ENCODE assay signal across 25 cellular contexts in genomic region chr10:61389887-61390286, GRCh38.
DNase-seq lines count a peak whose midpoint lies in the region; ATAC-seq and TF ChIP-seq lines count a peak whose summit lies in the region.
"Had no signal": no experiment of that assay in that cellular context is flagged by ENCODE, and none has a peak within 500 bp of the region (broad histone marks: within the 10 kb centered on the region; RNA-seq: fewer than 3 reads in every experiment).

No MANE protein-coding gene starts in this region.

- H3K36me3 ChIP-seq in spleen, result no peaks in the 10 kb centered on the region
- H3K36me3 ChIP-seq: BE2C, transverse colon had no signal

- peaks cover 0 to 13% (median 0%) of the 10 kb centered on the region in 6 donors for H3K4me1 ChIP-seq in spleen
- H3K4me1 ChIP-seq: BE2C, transverse colon had no signal

- H3K9me3 ChIP-seq in spleen, result peaks cover 0 to 4% (median 0%) of the 10 kb centered on the region in 8 donors
- H3K9me3 ChIP-seq: BE2C, transverse colon had no signal

- no peak for TF ChIP-seq POLR2A in spleen (IDR thresholded peaks at IDR 0.05)

- H3K27me3 ChIP-seq in spleen (replicated peaks in 1 of 7), result no peaks in the 10 kb centered on the region
- H3K27me3 ChIP-seq: BE2C, transverse colon had no signal

- H3K4me3 Mint-ChIP-seq in dendritic cell treated with granulocyte-macrophage colony-stimulating factor and Interleukin-4, amounts not matched to agents 40 ng/mL and 50 ng/mL, for 4 days, result no peak overlapping the region
- no peak overlapping the region for H3K4me3 Mint-ChIP-seq in activated T-cell treated with anti-CD3 and anti-CD28 coated beads, Interleukin-2, amount 50 U/mL, for 72 hours
- H3K4me3 Mint-ChIP-seq in activated CD4-positive, alpha-beta T cell treated with anti-CD3 and anti-CD28 coated beads, Interleukin-2, amount 10 ng/mL, durations not matched to agents 24 days and 14 days, result no peak overlapping the region
- H3K4me3 Mint-ChIP-seq: activated naive CD8-positive, alpha-beta T cell treated with anti-CD3 and anti-CD28 coated beads, Interleukin-2, amount 50 U/mL, for 24 hours; activated T-cell treated with anti-CD3 and anti-CD28 coated beads, Interleukin-2, amount 50 U/mL, for 24 hours; nephron had no signal

- intact Hi-C loops in Right ventricle myocardium superior (cut with DNase I) (no loop called here), cardiac septum (cut with DNase I) (no loop called here), spleen (cut with DNase I; ENCODE audit: low total_unique reads) (no loop called here)
- intact Hi-C loops in dendritic cell treated with granulocyte-macrophage colony-stimulating factor and Interleukin-4, amounts not matched to agents 40 ng/mL and 50 ng/mL, for 4 days (cut with micrococcal nuclease), result loop anchor here (1.0 to 2.0 kb wide), 2 partner anchors 97 to 103 kb away; no protein-coding TSS in a partner anchor
- intact Hi-C loops in activated CD4-positive, alpha-beta T cell treated with anti-CD3 and anti-CD28 coated beads, Interleukin-2, amount 10 ng/mL, durations not matched to agents 24 days and 14 days (cut with micrococcal nuclease), result no loop called here

- TF ChIP-seq CTCF in spleen (IDR thresholded peaks at IDR 0.05 in 8 of 11, conservative IDR thresholded peaks at IDR 0.05 in 3 of 11), result no peak

- peak; percentile 61 for ATAC-seq in Right ventricle myocardium superior (ENCODE audit: poor library complexity)
- ATAC-seq in activated T-cell treated with anti-CD3 and anti-CD28 coated beads, Interleukin-2, amount 50 U/mL, for 72 hours (replicated peaks in 1 of 2), result no peak
- ATAC-seq: activated naive CD8-positive, alpha-beta T cell treated with anti-CD3 and anti-CD28 coated beads, Interleukin-2, amount 50 U/mL, for 24 hours; left lobe of liver had no signal

- no peak for DNase-seq in Right ventricle myocardium superior
- no peak for DNase-seq in cardiac septum (ENCODE audit: low spot score)
- peak; percentile 93 for DNase-seq in MV-4-11 (lab: John Stamatoyannopoulos, UW)
- no peak for DNase-seq in spleen
- DNase-seq in activated T-cell treated with anti-CD3 and anti-CD28 coated beads, Interleukin-2, amount 50 U/mL, for 72 hours, result no peak
- DNase-seq in activated CD4-positive, alpha-beta T cell treated with anti-CD3 and anti-CD28 coated beads, Interleukin-2, amount 10 ng/mL, durations not matched to agents 24 days and 14 days, result no peak
- no peak for DNase-seq in HK-2 (ENCODE audit: unreplicated experiment)
- DNase-seq: activated CD4-positive, alpha-beta T cell treated with anti-CD3 and anti-CD28 coated beads for 4 hours; activated gamma-delta T cell treated with Interleukin-2 at 50 U/mL for 16 hours; activated naive CD8-positive, alpha-beta T cell treated with anti-CD3 and anti-CD28 coated beads, Interleukin-2, amount 50 U/mL, for 24 hours; activated T-cell treated with anti-CD3 and anti-CD28 coated beads, Interleukin-2, amount 50 U/mL, for 24 hours; BE2C; cerebellar nuclear complex; DMS79 treated with DMSO at 0.1 percent for 48 hours; GOT3; Karpas-422; NCI-H1092; NCI-H187 treated with DMSO at 0.1 percent for 48 hours; NCI-H526 treated with DMSO at 0.1 percent for 48 hours; stimulated activated CD4-positive, alpha-beta T cell treated with anti-CD3 and anti-CD28 coated beads, Interleukin-2, amount 100 ng/mL, for 48 hours; transverse colon had no signal

- H3K9me3 Mint-ChIP-seq in dendritic cell treated with granulocyte-macrophage colony-stimulating factor and Interleukin-4, amounts not matched to agents 40 ng/mL and 50 ng/mL, for 4 days, result peaks cover 18% of the 10 kb centered on the region
- peaks cover 0 to 2% of the 10 kb centered on the region in 2 donors for H3K9me3 Mint-ChIP-seq in activated T-cell treated with anti-CD3 and anti-CD28 coated beads, Interleukin-2, amount 50 U/mL, for 72 hours
- no peaks in the 10 kb centered on the region for H3K9me3 Mint-ChIP-seq in activated CD4-positive, alpha-beta T cell treated with anti-CD3 and anti-CD28 coated beads, Interleukin-2, amount 10 ng/mL, durations not matched to agents 24 days and 14 days
- H3K9me3 Mint-ChIP-seq: activated naive CD8-positive, alpha-beta T cell treated with anti-CD3 and anti-CD28 coated beads, Interleukin-2, amount 50 U/mL, for 24 hours; activated T-cell treated with anti-CD3 and anti-CD28 coated beads, Interleukin-2, amount 50 U/mL, for 24 hours; nephron had no signal

- no peaks in the 10 kb centered on the region for H3K27me3 Mint-ChIP-seq in dendritic cell treated with granulocyte-macrophage colony-stimulating factor and Interleukin-4, amounts not matched to agents 40 ng/mL and 50 ng/mL, for 4 days
- H3K27me3 Mint-ChIP-seq in activated T-cell treated with anti-CD3 and anti-CD28 coated beads, Interleukin-2, amount 50 U/mL, for 72 hours (ENCODE audit: low read depth), result no peaks in the 10 kb centered on the region
- H3K27me3 Mint-ChIP-seq in activated CD4-positive, alpha-beta T cell treated with anti-CD3 and anti-CD28 coated beads, Interleukin-2, amount 10 ng/mL, durations not matched to agents 24 days and 14 days, result peaks cover 10% of the 10 kb centered on the region
- H3K27me3 Mint-ChIP-seq: activated naive CD8-positive, alpha-beta T cell treated with anti-CD3 and anti-CD28 coated beads, Interleukin-2, amount 50 U/mL, for 24 hours had no signal

- H3K4me1 Mint-ChIP-seq in dendritic cell treated with granulocyte-macrophage colony-stimulating factor and Interleukin-4, amounts not matched to agents 40 ng/mL and 50 ng/mL, for 4 days (ENCODE audit: low read depth), result peaks cover 52% of the 10 kb centered on the region
- H3K4me1 Mint-ChIP-seq in activated T-cell treated with anti-CD3 and anti-CD28 coated beads, Interleukin-2, amount 50 U/mL, for 72 hours (ENCODE audit: low read depth), result no peaks in the 10 kb centered on the region
- no peaks in the 10 kb centered on the region for H3K4me1 Mint-ChIP-seq in activated CD4-positive, alpha-beta T cell treated with anti-CD3 and anti-CD28 coated beads, Interleukin-2, amount 10 ng/mL, durations not matched to agents 24 days and 14 days
- H3K4me1 Mint-ChIP-seq: nephron had no signal

- 66 to 82% (median 72%) methylated on average over 3 of the region's 3 CpGs for WGBS in spleen, 5 donors

- H3K36me3 Mint-ChIP-seq in dendritic cell treated with granulocyte-macrophage colony-stimulating factor and Interleukin-4, amounts not matched to agents 40 ng/mL and 50 ng/mL, for 4 days (ENCODE audit: low read depth), result peaks cover 20% of the 10 kb centered on the region
- H3K36me3 Mint-ChIP-seq in activated T-cell treated with anti-CD3 and anti-CD28 coated beads, Interleukin-2, amount 50 U/mL, for 72 hours (ENCODE audit: insufficient read depth in 2 of 2), result no peaks in the 10 kb centered on the region
- H3K36me3 Mint-ChIP-seq in activated CD4-positive, alpha-beta T cell treated with anti-CD3 and anti-CD28 coated beads, Interleukin-2, amount 10 ng/mL, durations not matched to agents 24 days and 14 days (ENCODE audit: low read depth), result no peaks in the 10 kb centered on the region

- peak overlapping the region in 5 of 8 donors; percentile 35 to 71 (median 54) for H3K27ac ChIP-seq in spleen
- H3K27ac ChIP-seq: transverse colon, VCaP had no signal

- no peak overlapping the region for H3K4me3 ChIP-seq in spleen
- H3K4me3 ChIP-seq: transverse colon had no signal

- peak overlapping the region; percentile 96 for H3K27ac Mint-ChIP-seq in dendritic cell treated with granulocyte-macrophage colony-stimulating factor and Interleukin-4, amounts not matched to agents 40 ng/mL and 50 ng/mL, for 4 days
- no peak overlapping the region for H3K27ac Mint-ChIP-seq in activated T-cell treated with anti-CD3 and anti-CD28 coated beads, Interleukin-2, amount 50 U/mL, for 72 hours
- H3K27ac Mint-ChIP-seq in activated CD4-positive, alpha-beta T cell treated with anti-CD3 and anti-CD28 coated beads, Interleukin-2, amount 10 ng/mL, durations not matched to agents 24 days and 14 days, result no peak overlapping the region
- H3K27ac Mint-ChIP-seq: activated naive CD8-positive, alpha-beta T cell treated with anti-CD3 and anti-CD28 coated beads, Interleukin-2, amount 50 U/mL, for 24 hours; activated T-cell treated with anti-CD3 and anti-CD28 coated beads, Interleukin-2, amount 50 U/mL, for 24 hours; nephron had no signal
